In genomic region chr5:134123360-134123759, GRCh38 we compare ENCODE assay signal across 15 cellular contexts. TPM values are rescaled to one million over a fixed set of nuclear protein-coding genes. Genes with fewer than 3 reads are reported as not detected.
DNase-seq lines count a peak whose midpoint lies in the region; ATAC-seq lines count a peak whose summit lies in the region.
"Had no signal": no experiment of that assay in that cellular context is flagged by ENCODE, and none has a peak within 500 bp of the region (broad histone marks: within the 10 kb centered on the region; RNA-seq: fewer than 3 reads in every experiment).

No MANE protein-coding gene starts in this region.

- no peak for DNase-seq in CD4-positive, alpha-beta memory T cell
- DNase-seq in activated CD4-positive, alpha-beta memory T cell treated with anti-CD3 and anti-CD28 coated beads, Interleukin-2, amount 10 ng/mL, durations not matched to agents 7 days and 5 days: no peak
- DNase-seq in immature natural killer cell (no peak), HK-2 (ENCODE audit: unreplicated experiment) (no peak)
- DNase-seq: H9; NCI-H1417; NCI-H526; SHP77; stimulated activated naive B cell treated with anti-CD40 and anti-IgM and Interleukin-4, amounts not matched to agents 10 μg/mL and 1 μg/mL and 100 μg/mL, for 72 hours; upper lobe of left lung had no signal

- H3K27me3 Mint-ChIP-seq in CD4-positive, alpha-beta memory T cell: no peaks in the 10 kb centered on the region
- peaks cover 45% of the 10 kb centered on the region for H3K27me3 Mint-ChIP-seq in activated CD4-positive, alpha-beta memory T cell treated with anti-CD3 and anti-CD28 coated beads, Interleukin-2, amount 10 ng/mL, durations not matched to agents 7 days and 5 days
- H3K27me3 Mint-ChIP-seq in immature natural killer cell (ENCODE audit: low read depth in 3 of 3): peaks cover 2 to 15% (median 9%) of the 10 kb centered on the region in 3 donors

- intact Hi-C loops in CD4-positive, alpha-beta memory T cell (cut with micrococcal nuclease): no loop called here

- H3K4me1 ChIP-seq in BLaER1 treated with 17β-estradiol and CSF1 and Interleukin-3, amounts not matched to agents 10 nM and 100 nM: peaks cover 18 to 76% (median 69%) of the 10 kb centered on the region in 10 experiments
- H3K4me1 ChIP-seq in CD4-positive, alpha-beta memory T cell (ENCODE audit: insufficient read depth, low read length): peaks cover 97% of the 10 kb centered on the region

- peaks cover 70 to 89% of the 10 kb centered on the region in 2 donors for H3K36me3 Mint-ChIP-seq in CD4-positive, alpha-beta memory T cell
- peaks cover 9% of the 10 kb centered on the region for H3K36me3 Mint-ChIP-seq in activated CD4-positive, alpha-beta memory T cell treated with anti-CD3 and anti-CD28 coated beads, Interleukin-2, amount 10 ng/mL, durations not matched to agents 7 days and 5 days (ENCODE audit: low read depth)
- peaks cover 0 to 12% (median 6%) of the 10 kb centered on the region in 3 donors for H3K36me3 Mint-ChIP-seq in immature natural killer cell

- H3K4me3 ChIP-seq in BLaER1 treated with 17β-estradiol and CSF1 and Interleukin-3, amounts not matched to agents 10 nM and 100 nM: no peak overlapping the region
- peak overlapping the region; percentile 30 to 63 for H3K4me3 ChIP-seq in CD4-positive, alpha-beta memory T cell (ENCODE audit: low read length in 2 of 2)
- H3K4me3 ChIP-seq: right lobe of liver, upper lobe of left lung had no signal

- H3K9me3 ChIP-seq in BLaER1 treated with 17β-estradiol and CSF1 and Interleukin-3, amounts not matched to agents 10 nM and 100 nM (replicated peaks in 1 of 11): no peaks in the 10 kb centered on the region
- no peaks in the 10 kb centered on the region for H3K9me3 ChIP-seq in CD4-positive, alpha-beta memory T cell (ENCODE audit: control insufficient read depth in 1 of 2, low read length in 2 of 2)
- H3K9me3 ChIP-seq: right lobe of liver, upper lobe of left lung had no signal

- ATAC-seq in GM19467 (IDR thresholded peaks at IDR 0.05; ENCODE audit: unreplicated experiment) (no peak), GM18502 (IDR thresholded peaks at IDR 0.05; ENCODE audit: poor library complexity, unreplicated experiment) (no peak)
- ATAC-seq: stimulated activated naive B cell treated with anti-CD40 and anti-IgM and Interleukin-4, amounts not matched to agents 10 μg/mL and 1 μg/mL and 100 μg/mL, for 72 hours had no signal

- peaks cover 0 to 5% (median 0%) of the 10 kb centered on the region in 11 experiments; a peak in 2 of 22 replicates for H3K36me3 ChIP-seq in BLaER1 treated with 17β-estradiol and CSF1 and Interleukin-3, amounts not matched to agents 10 nM and 100 nM
- H3K36me3 ChIP-seq in CD4-positive, alpha-beta memory T cell (ENCODE audit: insufficient read depth, low read length): peaks cover 69% of the 10 kb centered on the region
- H3K36me3 ChIP-seq: right lobe of liver, upper lobe of left lung had no signal

- peaks cover 41 to 99% (median 74%) of the 10 kb centered on the region in 4 donors for H3K4me1 Mint-ChIP-seq in CD4-positive, alpha-beta memory T cell
- H3K4me1 Mint-ChIP-seq in activated CD4-positive, alpha-beta memory T cell treated with anti-CD3 and anti-CD28 coated beads, Interleukin-2, amount 10 ng/mL, durations not matched to agents 7 days and 5 days: peaks cover 69% of the 10 kb centered on the region
- H3K4me1 Mint-ChIP-seq in immature natural killer cell: peaks cover 93 to 94% of the 10 kb centered on the region in 2 donors
- H3K4me1 Mint-ChIP-seq: H9 had no signal

- H3K9me3 Mint-ChIP-seq in CD4-positive, alpha-beta memory T cell: no peaks in the 10 kb centered on the region
- H3K9me3 Mint-ChIP-seq in activated CD4-positive, alpha-beta memory T cell treated with anti-CD3 and anti-CD28 coated beads, Interleukin-2, amount 10 ng/mL, durations not matched to agents 7 days and 5 days: no peaks in the 10 kb centered on the region
- no peaks in the 10 kb centered on the region for H3K9me3 Mint-ChIP-seq in immature natural killer cell
- H3K9me3 Mint-ChIP-seq: H9; stimulated activated naive B cell treated with anti-CD40 and anti-IgM and Interleukin-4, amounts not matched to agents 10 μg/mL and 1 μg/mL and 100 μg/mL, for 72 hours had no signal

- CTCF ChIA-PET in CD4-positive, alpha-beta memory T cell (lab: Charles Lee; ENCODE audit: partially characterized antibody): interaction anchor here (11.1 kb wide), 1 partner anchor 81 kb away, joined by 113 read pairs; no protein-coding TSS in a partner anchor
- CTCF ChIA-PET in activated CD4-positive, alpha-beta memory T cell treated with anti-CD3 and anti-CD28 coated beads, Interleukin-2, amount 10 ng/mL, durations not matched to agents 7 days and 5 days (lab: Charles Lee): interaction anchor here (1.4 kb wide), 1 partner anchor 16 kb away, joined by 4 read pairs; no protein-coding TSS in a partner anchor

- peaks cover 2 to 99% (median 65%) of the 10 kb centered on the region in 11 experiments; a peak in 20 of 22 replicates for H4K20me1 ChIP-seq in BLaER1 treated with 17β-estradiol and CSF1 and Interleukin-3, amounts not matched to agents 10 nM and 100 nM

- H3K27ac ChIP-seq in BLaER1 treated with 17β-estradiol and CSF1 and Interleukin-3, amounts not matched to agents 10 nM and 100 nM: no peak overlapping the region
- H3K27ac ChIP-seq in CD4-positive, alpha-beta memory T cell (ENCODE audit: low read depth, low read length): peak overlapping the region; percentile 97
- H3K27ac ChIP-seq: right lobe of liver, VCaP had no signal

- peak overlapping the region in 9 of 11 experiments; percentile 65 to 95 (median 89); a peak in 18 of 22 replicates for H3K4me2 ChIP-seq in BLaER1 treated with 17β-estradiol and CSF1 and Interleukin-3, amounts not matched to agents 10 nM and 100 nM

- peak overlapping the region; percentile 86 to 99 (median 96) for H3K4me3 Mint-ChIP-seq in CD4-positive, alpha-beta memory T cell
- H3K4me3 Mint-ChIP-seq in activated CD4-positive, alpha-beta memory T cell treated with anti-CD3 and anti-CD28 coated beads, Interleukin-2, amount 10 ng/mL, durations not matched to agents 7 days and 5 days: no peak overlapping the region
- peak overlapping the region; percentile 23 to 69 (median 46) for H3K4me3 Mint-ChIP-seq in immature natural killer cell
- H3K4me3 Mint-ChIP-seq: H9; stimulated activated naive B cell treated with anti-CD40 and anti-IgM and Interleukin-4, amounts not matched to agents 10 μg/mL and 1 μg/mL and 100 μg/mL, for 72 hours had no signal

- POLR2A ChIA-PET in CD4-positive, alpha-beta memory T cell (lab: Charles Lee; ENCODE audit: partially characterized antibody): interaction anchor here (1.4 to 22.2 kb wide), 5 partner anchors 51 to 103 kb away, joined by 3 to 192 read pairs (median 8); partner anchors contain the start of gene PPP2CA
- POLR2A ChIA-PET in activated CD4-positive, alpha-beta memory T cell treated with anti-CD3 and anti-CD28 coated beads, Interleukin-2, amount 10 ng/mL, durations not matched to agents 7 days and 5 days (lab: Charles Lee): interaction anchor here (0.6 to 2.5 kb wide), 3 partner anchors 9 to 14 kb away, joined by 3 to 10 read pairs (median 3); no protein-coding TSS in a partner anchor

- peaks cover 6 to 47% (median 31%) of the 10 kb centered on the region in 11 experiments; a peak in 21 of 22 replicates for H3K27me3 ChIP-seq in BLaER1 treated with 17β-estradiol and CSF1 and Interleukin-3, amounts not matched to agents 10 nM and 100 nM
- H3K27me3 ChIP-seq in CD4-positive, alpha-beta memory T cell (ENCODE audit: insufficient read depth, low read length): no peaks in the 10 kb centered on the region
- H3K27me3 ChIP-seq: right lobe of liver, upper lobe of left lung had no signal

- peak overlapping the region; percentile 94 to 98 (median 96) for H3K27ac Mint-ChIP-seq in CD4-positive, alpha-beta memory T cell
- peak overlapping the region; percentile 56 for H3K27ac Mint-ChIP-seq in activated CD4-positive, alpha-beta memory T cell treated with anti-CD3 and anti-CD28 coated beads, Interleukin-2, amount 10 ng/mL, durations not matched to agents 7 days and 5 days
- peak overlapping the region; percentile 84 to 95 (median 92) for H3K27ac Mint-ChIP-seq in immature natural killer cell
- H3K27ac Mint-ChIP-seq: H9; stimulated activated naive B cell treated with anti-CD40 and anti-IgM and Interleukin-4, amounts not matched to agents 10 μg/mL and 1 μg/mL and 100 μg/mL, for 72 hours had no signal

- no peak overlapping the region for H3K9ac ChIP-seq in BLaER1 treated with 17β-estradiol and CSF1 and Interleukin-3, amounts not matched to agents 10 nM and 100 nM

RNA-seq across cellular contexts. Expression of gene TCF7, which starts 8.9 kb away (rescaled TPM):
- total RNA-seq in CD4-positive, alpha-beta memory T cell: 100 to 1,000 TPM; 770 to 841 TPM
- 100 to 1,000 TPM; 102 to 474 TPM for polyA plus RNA-seq in CD4-positive, alpha-beta memory T cell
- total RNA-seq in activated CD4-positive, alpha-beta memory T cell treated with anti-CD3 and anti-CD28 coated beads, Interleukin-2, amount 10 ng/mL, durations not matched to agents 7 days and 5 days: 10 to 100 TPM; 19.2 to 21.9 TPM
- polyA plus RNA-seq in immature natural killer cell: 10 to 100 TPM; 14.9 to 50.9 (median 38.2) TPM

RNA-seq across cellular contexts. Expression of gene SKP1, which starts 53.4 kb away (rescaled TPM):
- total RNA-seq in CD4-positive, alpha-beta memory T cell: 100 to 1,000 TPM; 234 to 246 TPM
- 1,000 to 10,000 TPM; 1,076 to 1,639 TPM for polyA plus RNA-seq in CD4-positive, alpha-beta memory T cell
- 100 to 1,000 TPM; 197 to 205 TPM for total RNA-seq in activated CD4-positive, alpha-beta memory T cell treated with anti-CD3 and anti-CD28 coated beads, Interleukin-2, amount 10 ng/mL, durations not matched to agents 7 days and 5 days
- polyA plus RNA-seq in immature natural killer cell: 1,000 to 10,000 TPM in 2 of 3 donors, 100 to 1,000 TPM in 1; 955 to 1,349 (median 1,131) TPM

Comparison
In these comparisons a context has a peak if more than half of its experiments do, and no peak if none do; other contexts are left out.
1. H3K4me3 ChIP-seq: peak in CD4-positive, alpha-beta memory T cell (2 of 2); none in BLaER1 treated with 17β-estradiol and CSF1 and Interleukin-3, amounts not matched to agents 10 nM and 100 nM (0 of 10).
2. RNA of gene TCF7, which starts 8.9 kb away (total RNA-seq): 770 to 841 TPM in CD4-positive, alpha-beta memory T cell; 19.2 to 21.9 TPM in activated CD4-positive, alpha-beta memory T cell treated with anti-CD3 and anti-CD28 coated beads, Interleukin-2, amount 10 ng/mL, durations not matched to agents 7 days and 5 days; every median in the first group is over 10 times any median in the second.
3. Peak in every context shown above with its lines, with median percentiles within 50 percentile points of each other: H3K27ac Mint-ChIP-seq.